In genomic region chr10:62735464-62736188, GRCh38 we compare ENCODE assay signal across 9 cellular contexts.
DNase-seq lines count a peak whose midpoint lies in the region; ATAC-seq and TF ChIP-seq lines count a peak whose summit lies in the region.
"Had no signal": no experiment of that assay in that cellular context is flagged by ENCODE, and none has a peak within 500 bp of the region (broad histone marks: within the 10 kb centered on the region; RNA-seq: fewer than 3 reads in every experiment).

No MANE protein-coding gene starts in this region.

- intact Hi-C loops in left lung (cut with DNase I) = no loop called here
- intact Hi-C loops in spleen (cut with DNase I; ENCODE audit: low total_unique reads) = no loop called here
- intact Hi-C loops in CD4-positive, alpha-beta T cell (cut with DNase I, micrococcal nuclease) = no loop called here

- 39 to 55% (median 46%) methylated on average over 3 of the region's 3 CpGs for WGBS in spleen, 5 donors

- no peaks in the 10 kb centered on the region for H3K27me3 Mint-ChIP-seq in CD4-positive, alpha-beta T cell
- H3K27me3 Mint-ChIP-seq: IgD-negative memory B cell had no signal

- DNase-seq in KBM-7 = peak; percentile 5
- no peak for DNase-seq in left lung
- DNase-seq in spleen = no peak
- DNase-seq in CD4-positive, alpha-beta T cell = no peak
- DNase-seq in SKM-1 (lab: John Stamatoyannopoulos, UW; ENCODE audit: unreplicated experiment) = no peak
- no peak for DNase-seq in HAP-1 (ENCODE audit: low spot score in 2 of 2)

- no peaks in the 10 kb centered on the region for H3K36me3 ChIP-seq in left lung
- no peaks in the 10 kb centered on the region for H3K36me3 ChIP-seq in spleen
- H3K36me3 ChIP-seq in HAP-1 (replicated peaks) = no peaks in the 10 kb centered on the region

- peaks cover 6% of the 10 kb centered on the region for H3K4me1 Mint-ChIP-seq in CD4-positive, alpha-beta T cell (ENCODE audit: low read depth)

- peak; percentile 50 for ATAC-seq in GM18858 (IDR thresholded peaks at IDR 0.05; ENCODE audit: unreplicated experiment)
- ATAC-seq in GM21825 (IDR thresholded peaks at IDR 0.05; ENCODE audit: unreplicated experiment) = peak; percentile 51
- peak; percentile 38 for ATAC-seq in left lung
- ATAC-seq in CD4-positive, alpha-beta T cell (ENCODE audit: poor library complexity) = no peak

- no peak overlapping the region for H3K27ac Mint-ChIP-seq in CD4-positive, alpha-beta T cell
- H3K27ac Mint-ChIP-seq: IgD-negative memory B cell had no signal

- H3K4me3 Mint-ChIP-seq in CD4-positive, alpha-beta T cell = no peak overlapping the region
- H3K4me3 Mint-ChIP-seq: IgD-negative memory B cell had no signal

- H3K36me3 Mint-ChIP-seq in CD4-positive, alpha-beta T cell (ENCODE audit: low read depth) = no peaks in the 10 kb centered on the region
- H3K36me3 Mint-ChIP-seq: IgD-negative memory B cell had no signal

- H3K4me1 ChIP-seq in left lung = peaks cover 0 to 15% of the 10 kb centered on the region in 2 donors
- peaks cover 9 to 46% (median 27%) of the 10 kb centered on the region in 6 donors for H3K4me1 ChIP-seq in spleen
- no peaks in the 10 kb centered on the region for H3K4me1 ChIP-seq in HAP-1

- H3K27ac ChIP-seq in left lung (no peak overlapping the region), spleen (no peak overlapping the region)
- no peak overlapping the region for H3K27ac ChIP-seq in CD4-positive, alpha-beta T cell (ENCODE audit: low read depth, low read length)

- H3K9me3 Mint-ChIP-seq in CD4-positive, alpha-beta T cell = no peaks in the 10 kb centered on the region
- H3K9me3 Mint-ChIP-seq: IgD-negative memory B cell had no signal

- TF ChIP-seq POLR2A in spleen (IDR thresholded peaks at IDR 0.05) = no peak

- H3K9me3 ChIP-seq in left lung (no peaks in the 10 kb centered on the region), spleen (no peaks in the 10 kb centered on the region), HAP-1 (no peaks in the 10 kb centered on the region)
- H3K9me3 ChIP-seq in CD4-positive, alpha-beta T cell (ENCODE audit: control insufficient read depth, low read length) = no peaks in the 10 kb centered on the region

- no peak for TF ChIP-seq CTCF in left lung (IDR thresholded peaks at IDR 0.05)
- TF ChIP-seq CTCF in spleen (IDR thresholded peaks at IDR 0.05 in 8 of 11, conservative IDR thresholded peaks at IDR 0.05 in 3 of 11) = no peak
- no peak for TF ChIP-seq CTCF in CD4-positive, alpha-beta T cell (IDR thresholded peaks at IDR 0.05)

- in situ Hi-C loops in KBM-7 (cut with MboI; ENCODE audit: low pct_unique_long_range_greater_than_20kb, low sequenced_read_pairs) = no loop called here
- in situ Hi-C loops in HAP-1 (cut with MboI; ENCODE audit: low sequenced_read_pairs) = no loop called here

- CTCF ChIA-PET in CD4-positive, alpha-beta T cell (lab: Charles Lee) = interaction anchor here (1.0 to 3.4 kb wide), 5 partner anchors 9 to 125 kb away, joined by 3 to 18 read pairs (median 3); no protein-coding TSS in a partner anchor

- H3K4me3 ChIP-seq in left lung (no peak overlapping the region), spleen (no peak overlapping the region), HAP-1 (no peak overlapping the region)

- H3K27me3 ChIP-seq in left lung (no peaks in the 10 kb centered on the region), spleen (replicated peaks in 1 of 7) (no peaks in the 10 kb centered on the region), HAP-1 (ENCODE audit: low read depth) (no peaks in the 10 kb centered on the region)
- H3K27me3 ChIP-seq in CD4-positive, alpha-beta T cell (ENCODE audit: control insufficient read depth, insufficient read depth, low read length) = no peaks in the 10 kb centered on the region

- POLR2A ChIA-PET in CD4-positive, alpha-beta T cell (lab: Charles Lee) = interaction anchor here (0.7 to 1.6 kb wide), 3 partner anchors 44 to 98 kb away, joined by 3 to 4 read pairs (median 3); no protein-coding TSS in a partner anchor
